13 cellular contexts compared by ENCODE assay signal in genomic region chr2:226678422-226678821, GRCh38.
"Had no signal": no experiment of that assay in that cellular context is flagged by ENCODE, and none has a peak within 500 bp of the region (broad histone marks: within the 10 kb centered on the region; RNA-seq: fewer than 3 reads in every experiment).

No MANE protein-coding gene starts in this region.

- H3K4me3 ChIP-seq: gastroesophageal sphincter, left lung, right lobe of liver, thoracic aorta had no signal

- H3K27ac ChIP-seq: brain microvascular endothelial cell, gastroesophageal sphincter, left lung, thoracic aorta had no signal

- H3K27me3 ChIP-seq: brain microvascular endothelial cell, gastroesophageal sphincter, left lung, right lobe of liver had no signal

- H3K36me3 ChIP-seq: brain microvascular endothelial cell, gastroesophageal sphincter, left lung, right lobe of liver, thoracic aorta had no signal

- FAIRE-seq: islet of Langerhans had no signal

- H3K9me3 ChIP-seq: gastroesophageal sphincter, left lung, right lobe of liver, thoracic aorta had no signal

- DNase-seq: activated CD4-positive, CD25-positive, alpha-beta regulatory T cell treated with anti-CD3 and anti-CD28 coated beads, Interleukin-2, amount 50 U/mL, for 72 hours; activated naive CD4-positive, alpha-beta T cell; activated naive CD8-positive, alpha-beta T cell treated with anti-CD3 and anti-CD28 coated beads, Interleukin-2, amount 10 ng/mL, durations not matched to agents 7 days and 5 days; brain microvascular endothelial cell; erythroblast; left lung; nucleus accumbens; right lobe of liver; T-helper 1 cell; T1000 had no signal

- ATAC-seq: gastroesophageal sphincter, left lung had no signal
